In the genomic region with DNA sequence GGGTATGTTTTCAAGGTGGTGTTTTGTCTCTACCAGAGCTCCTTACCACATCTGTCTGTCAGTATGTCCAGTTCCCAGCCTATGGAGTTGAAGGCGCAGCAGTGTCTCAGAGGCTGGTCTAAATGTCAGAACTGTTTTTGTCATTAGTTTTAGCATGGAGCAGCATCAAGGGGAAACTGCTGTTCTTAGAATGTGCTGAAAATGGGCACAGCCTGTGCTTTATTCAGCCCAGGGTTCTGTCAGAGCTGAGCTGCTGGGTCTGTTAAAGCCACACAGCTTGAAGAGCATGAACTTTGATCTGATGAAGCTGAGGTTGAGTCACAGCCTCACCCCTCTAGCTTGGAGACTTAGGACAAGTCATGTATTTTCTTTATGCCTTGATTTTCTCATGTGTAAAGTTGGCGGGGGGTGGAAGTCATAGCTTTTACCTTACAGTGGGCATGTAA, we compare ENCODE assay signal across 9 cellular contexts.
A peak's percentile ranks its signal among the peaks of the same experiment; 100 is the strongest.
DNase-seq lines count a peak whose midpoint lies in the region; ATAC-seq and TF ChIP-seq lines count a peak whose summit lies in the region.
"Had no signal": no experiment of that assay in that cellular context is flagged by ENCODE, and none has a peak within 500 bp of the region (broad histone marks: within the 10 kb centered on the region; RNA-seq: fewer than 3 reads in every experiment).

No MANE protein-coding gene starts in this region.

- H3K4me2 ChIP-seq in neuronal stem cell (ENCODE audit: insufficient read depth, low read length, poor library complexity, severe bottlenecking) = no peak overlapping the region

- H2AK5ac ChIP-seq in neuronal stem cell (ENCODE audit: low read depth, low read length) = no peak overlapping the region

- H3K23ac ChIP-seq in neuronal stem cell (ENCODE audit: low read depth, low read length, poor library complexity) = no peak overlapping the region

- H3K4ac ChIP-seq in neuronal stem cell (ENCODE audit: low read length) = no peak overlapping the region

- peaks cover 38% of the 10 kb centered on the region for H3K27me3 Mint-ChIP-seq in activated CD4-positive, alpha-beta memory T cell treated with anti-CD3 and anti-CD28 coated beads, Interleukin-2, amount 10 ng/mL, durations not matched to agents 7 days and 5 days

- peak; percentile 48 for DNase-seq in activated CD4-positive, alpha-beta memory T cell treated with anti-CD3 and anti-CD28 coated beads, Interleukin-2, amount 10 ng/mL, durations not matched to agents 7 days and 5 days
- DNase-seq in glomerular visceral epithelial cell (ENCODE audit: extremely low spot score) (peak; percentile 67), neuronal stem cell (ENCODE audit: low spot score) (no peak), stomach (no peak), NCI-H2171 (lab: John Stamatoyannopoulos, UW) (no peak)

- H3K27ac ChIP-seq in ACC112 (ENCODE audit: low read depth, low read length) (peak overlapping the region; percentile 26; the same call in 1 of the 2 replicates), neuronal stem cell (replicated peaks; ENCODE audit: low read length) (no peak overlapping the region), stomach (peak overlapping the region in 2 of 5 donors; percentile 16 to 62)
- H3K27ac ChIP-seq: tibial artery had no signal

- H3K14ac ChIP-seq in neuronal stem cell (ENCODE audit: low read length) = no peak overlapping the region

- H3K79me2 ChIP-seq in ACC112 (ENCODE audit: control insufficient read depth, insufficient read depth, low read length, unreplicated experiment) = no peaks in the 10 kb centered on the region

- WGBS in neuronal stem cell (ENCODE audit: extremely low coverage in 2 of 2, insufficient read length in 2 of 2, insufficient replicate concordance in 1 of 2), 2 donors = no CpG with 5 or more reads among the region's 2 CpGs
- WGBS in stomach, 5 donors = 88 to 100% (median 93%) methylated on average over 2 of the region's 2 CpGs

- TF ChIP-seq CTCF in stomach (IDR thresholded peaks at IDR 0.05) = no peak

- no peak overlapping the region for H2BK5ac ChIP-seq in neuronal stem cell (ENCODE audit: low read length)

- no peak overlapping the region for H4K91ac ChIP-seq in neuronal stem cell (ENCODE audit: low read depth, low read length, poor library complexity)

- H2BK120ac ChIP-seq in neuronal stem cell (ENCODE audit: low read depth, low read length) = no peak overlapping the region

- no peak for TF ChIP-seq EP300 in stomach (IDR thresholded peaks at IDR 0.05)

- H3K4me3 ChIP-seq in ACC112 (ENCODE audit: low read depth, low read length) = no peak overlapping the region
- H3K4me3 ChIP-seq in neuronal stem cell (ENCODE audit: low read length in 2 of 2) = no peak overlapping the region
- no peak overlapping the region for H3K4me3 ChIP-seq in stomach
- H3K4me3 ChIP-seq: tibial artery had no signal

- peak overlapping the region; percentile 29 for H3K4me3 Mint-ChIP-seq in activated CD4-positive, alpha-beta memory T cell treated with anti-CD3 and anti-CD28 coated beads, Interleukin-2, amount 10 ng/mL, durations not matched to agents 7 days and 5 days

- peaks cover 62% of the 10 kb centered on the region for H3K36me3 Mint-ChIP-seq in activated CD4-positive, alpha-beta memory T cell treated with anti-CD3 and anti-CD28 coated beads, Interleukin-2, amount 10 ng/mL, durations not matched to agents 7 days and 5 days (ENCODE audit: low read depth)

- POLR2A ChIA-PET in activated CD4-positive, alpha-beta memory T cell treated with anti-CD3 and anti-CD28 coated beads, Interleukin-2, amount 10 ng/mL, durations not matched to agents 7 days and 5 days (lab: Charles Lee) = interaction anchor here (0.7 to 3.0 kb wide), 12 partner anchors 13 to 465 kb away, joined by 3 to 23 read pairs (median 4); a partner anchor contains a TSS

- H3K36me3 ChIP-seq in ACC112 (ENCODE audit: insufficient read depth, low read length) = no peaks in the 10 kb centered on the region
- no peaks in the 10 kb centered on the region for H3K36me3 ChIP-seq in neuronal stem cell (replicated peaks in 1 of 2; ENCODE audit: control insufficient read depth in 2 of 2, insufficient read depth in 2 of 2, low read length in 2 of 2)
- H3K36me3 ChIP-seq in stomach = peaks cover 0 to 9% (median 4%) of the 10 kb centered on the region in 4 donors
- H3K36me3 ChIP-seq: tibial artery had no signal

- H2AFZ ChIP-seq in ACC112 (ENCODE audit: low read length, unreplicated experiment) = no peak overlapping the region
- H2AFZ ChIP-seq in neuronal stem cell (ENCODE audit: low read length) = no peak overlapping the region

- H2BK12ac ChIP-seq in neuronal stem cell (ENCODE audit: low read length) = no peak overlapping the region

- CTCF ChIA-PET in activated CD4-positive, alpha-beta memory T cell treated with anti-CD3 and anti-CD28 coated beads, Interleukin-2, amount 10 ng/mL, durations not matched to agents 7 days and 5 days (lab: Charles Lee) = interaction anchor here (1.0 to 2.8 kb wide), 15 partner anchors 12 to 214 kb away, joined by 3 to 25 read pairs (median 5); no protein-coding TSS in a partner anchor

- H3K9me3 Mint-ChIP-seq in activated CD4-positive, alpha-beta memory T cell treated with anti-CD3 and anti-CD28 coated beads, Interleukin-2, amount 10 ng/mL, durations not matched to agents 7 days and 5 days = peaks cover 5% of the 10 kb centered on the region

- peak overlapping the region; percentile 87 for H3K27ac Mint-ChIP-seq in activated CD4-positive, alpha-beta memory T cell treated with anti-CD3 and anti-CD28 coated beads, Interleukin-2, amount 10 ng/mL, durations not matched to agents 7 days and 5 days

- no peak overlapping the region for H3K18ac ChIP-seq in neuronal stem cell (ENCODE audit: low read length)

- no peak for TF ChIP-seq POLR2A in stomach (IDR thresholded peaks at IDR 0.05)

- intact Hi-C loops in stomach (cut with DNase I; ENCODE audit: low total_unique reads) = no loop called here

- peaks cover 8% of the 10 kb centered on the region; the same call in 1 of the 2 replicates for H3K27me3 ChIP-seq in ACC112 (ENCODE audit: insufficient read depth, low read length)
- H3K27me3 ChIP-seq in neuronal stem cell (ENCODE audit: control insufficient read depth in 3 of 3, insufficient read depth in 3 of 3, low read depth in 1 of 3, low read length in 3 of 3) = no peaks in the 10 kb centered on the region
- H3K27me3 ChIP-seq in stomach = no peaks in the 10 kb centered on the region
- H3K27me3 ChIP-seq: tibial artery had no signal

- H3K4me1 ChIP-seq in ACC112 (ENCODE audit: control insufficient read depth, insufficient read depth, low read length, unreplicated experiment) (peaks cover 24% of the 10 kb centered on the region), neuronal stem cell (ENCODE audit: control insufficient read depth in 2 of 2, insufficient read depth in 1 of 2, low read depth in 1 of 2, low read length in 2 of 2) (peaks cover 0 to 2% of the 10 kb centered on the region in 2 donors), stomach (peaks cover 22 to 60% (median 37%) of the 10 kb centered on the region in 4 donors)

- H3K4me1 Mint-ChIP-seq in activated CD4-positive, alpha-beta memory T cell treated with anti-CD3 and anti-CD28 coated beads, Interleukin-2, amount 10 ng/mL, durations not matched to agents 7 days and 5 days = peaks cover 62% of the 10 kb centered on the region

- no peak overlapping the region for H2BK15ac ChIP-seq in neuronal stem cell (ENCODE audit: low read length)

- H4K8ac ChIP-seq in neuronal stem cell (ENCODE audit: low read depth, low read length) = no peak overlapping the region

- peaks cover 2 to 3% of the 10 kb centered on the region in 2 donors for H3K9me3 ChIP-seq in neuronal stem cell (replicated peaks in 1 of 2; ENCODE audit: control insufficient read depth in 2 of 2, insufficient read depth in 1 of 2, low read depth in 1 of 2, low read length in 2 of 2)
- peaks cover 0 to 6% (median 0%) of the 10 kb centered on the region in 4 donors for H3K9me3 ChIP-seq in stomach

- no peaks in the 10 kb centered on the region for H3K79me1 ChIP-seq in neuronal stem cell (ENCODE audit: low read depth, low read length)

- peak; percentile 5 for ATAC-seq in HG02759 (IDR thresholded peaks at IDR 0.05; ENCODE audit: unreplicated experiment)
- ATAC-seq in GM18517 (IDR thresholded peaks at IDR 0.05; ENCODE audit: unreplicated experiment) = no peak

- no peak overlapping the region for H3K9ac ChIP-seq in neuronal stem cell (ENCODE audit: low read depth, low read length, poor library complexity)

Comparison
In these comparisons a context has a peak if more than half of its experiments do, and no peak if none do; other contexts are left out.
1. DNase-seq: peak in activated CD4-positive, alpha-beta memory T cell treated with anti-CD3 and anti-CD28 coated beads, Interleukin-2, amount 10 ng/mL, durations not matched to agents 7 days and 5 days (single experiment) and glomerular visceral epithelial cell (single experiment); none in neuronal stem cell (single experiment), stomach (single experiment) and NCI-H2171 (single experiment).